Comparison of ENCODE assay signal across 8 cellular contexts in genomic region chr2:120680136-120680761, GRCh38. TPM values are rescaled to one million over a fixed set of nuclear protein-coding genes. Genes with fewer than 3 reads are reported as not detected.
DNase-seq lines count a peak whose midpoint lies in the region; ATAC-seq and TF ChIP-seq lines count a peak whose summit lies in the region.

No MANE protein-coding gene starts in this region.

- no peak overlapping the region for H3K4me2 ChIP-seq in OCI-LY1 (ENCODE audit: low read length)

- H3K4me1 ChIP-seq in OCI-LY1 (ENCODE audit: insufficient read depth, low read length, severe bottlenecking) (no peaks in the 10 kb centered on the region), esophagus muscularis mucosa (peaks cover 0 to 8% (median 2%) of the 10 kb centered on the region in 4 donors)

- no peak overlapping the region for H3K9ac ChIP-seq in OCI-LY1 (ENCODE audit: low read length)

- no peak for DNase-seq in AG04449 (ENCODE audit: low read depth, low spot score)
- peak in 64 of 76 experiments; percentile 0 to 72 (median 44) for DNase-seq in HUDEP-2 (lab: John Stamatoyannopoulos, UW; ENCODE audit: unreplicated experiment in 76 of 76)
- DNase-seq in activated T-cell treated with anti-CD3 and anti-CD28 coated beads for 1 hour (ENCODE audit: low read depth): peak; percentile 68
- peak; percentile 95 for DNase-seq in esophagus muscularis mucosa (ENCODE audit: extremely low spot score)
- peak; percentile 57 for DNase-seq in natural killer cell
- DNase-seq in stimulated activated CD8-positive, alpha-beta memory T cell treated with anti-CD3 and anti-CD28 coated beads, Interleukin-7, amount 100 ng/mL, for 48 hours (ENCODE audit: extremely low read depth in 1 of 2, low read depth in 1 of 2): peak; percentile 34 to 48

- intact Hi-C loops in esophagus muscularis mucosa (cut with DNase I) (loop anchor here (1.0 kb wide), 1 partner anchor 337 kb away; no protein-coding TSS in a partner anchor), natural killer cell (cut with micrococcal nuclease) (loop anchor here (2.0 to 10.0 kb wide), 2 partner anchors 975 to 1039 kb away; no protein-coding TSS in a partner anchor)

- WGBS in esophagus muscularis mucosa: 54% methylated on average over 5 of the region's 18 CpGs

- CTCF ChIA-PET in AG04449 (lab: Yijun Ruan, JAX): interaction anchor here (0.6 to 23.9 kb wide), 49 partner anchors 8 to 1163 kb away, joined by 3 to 767 read pairs (median 4); partner anchors contain the start of genes INHBB and RALB

- H3K9me3 Mint-ChIP-seq in natural killer cell: no peaks in the 10 kb centered on the region

- no peak overlapping the region for H2AFZ ChIP-seq in OCI-LY1 (ENCODE audit: low read length)

- peak; percentile 79 for TF ChIP-seq CTCF in AG04449 (IDR thresholded peaks at IDR 0.05; ENCODE audit: insufficient read depth, low read length, missing control alignments)
- peak; percentile 64 for TF ChIP-seq CTCF in OCI-LY1 (IDR thresholded peaks at IDR 0.05; ENCODE audit: low read length)
- peak; percentile 55 to 77 (median 59) for TF ChIP-seq CTCF in esophagus muscularis mucosa (IDR thresholded peaks at IDR 0.05)
- peak; percentile 18 for TF ChIP-seq CTCF in natural killer cell (IDR thresholded peaks at IDR 0.05)

- no peak for TF ChIP-seq POLR2A in esophagus muscularis mucosa (IDR thresholded peaks at IDR 0.05; ENCODE audit: low read depth)

- H3K9me3 ChIP-seq in OCI-LY1 (ENCODE audit: low read length) (no peaks in the 10 kb centered on the region), esophagus muscularis mucosa (no peaks in the 10 kb centered on the region)

- H3K4me1 Mint-ChIP-seq in natural killer cell: no peaks in the 10 kb centered on the region

- H3K4me3 Mint-ChIP-seq in natural killer cell: peak overlapping the region; percentile 26

- H3K27me3 ChIP-seq in OCI-LY1 (ENCODE audit: insufficient read depth, low read length) (0 out of 2 replicates have a peak, but pooled peaks cover 3% of the 10 kb centered on the region), esophagus muscularis mucosa (peaks cover 0 to 56% (median 0%) of the 10 kb centered on the region in 4 donors)

- H4K20me1 ChIP-seq in OCI-LY1 (ENCODE audit: insufficient read depth, low read length): no peaks in the 10 kb centered on the region

- no peaks in the 10 kb centered on the region for H3K36me3 ChIP-seq in OCI-LY1 (ENCODE audit: insufficient read depth, low read length)
- no peaks in the 10 kb centered on the region for H3K36me3 ChIP-seq in esophagus muscularis mucosa

- H3K4me3 ChIP-seq in AG04449 (ENCODE audit: low read depth, low read length) (no peak overlapping the region), OCI-LY1 (ENCODE audit: low read depth, low read length, poor library complexity, severe bottlenecking) (no peak overlapping the region), esophagus muscularis mucosa (no peak overlapping the region)

- peak overlapping the region in 1 of 2 donors; percentile 67 for H3K27ac Mint-ChIP-seq in natural killer cell

- H3K9me2 ChIP-seq in OCI-LY1 (ENCODE audit: low read depth, low read length): no peaks in the 10 kb centered on the region

- POLR2A ChIA-PET in AG04449 (lab: Yijun Ruan, JAX): interaction anchor here (1.0 kb wide), 1 partner anchor 395 kb away, joined by 4 read pairs; no protein-coding TSS in a partner anchor

- peaks cover 11 to 12% of the 10 kb centered on the region in 2 donors for H3K27me3 Mint-ChIP-seq in natural killer cell (ENCODE audit: low read depth in 2 of 2)

- no peak for TF ChIP-seq EP300 in esophagus muscularis mucosa (IDR thresholded peaks at IDR 0.05)

- no peaks in the 10 kb centered on the region for H3K36me3 Mint-ChIP-seq in natural killer cell

- H3K79me2 ChIP-seq in OCI-LY1 (ENCODE audit: insufficient read depth, low read length): no peaks in the 10 kb centered on the region

- H3F3A ChIP-seq in OCI-LY1 (ENCODE audit: insufficient read depth, low read length): no peaks in the 10 kb centered on the region

- ATAC-seq in GM18867 (IDR thresholded peaks at IDR 0.05; ENCODE audit: unreplicated experiment) (peak; percentile 68), natural killer cell (peak; percentile 67 to 84 (median 69))

- H3K27ac ChIP-seq in OCI-LY1 (ENCODE audit: low read depth, low read length, poor library complexity, severe bottlenecking): no peak overlapping the region
- H3K27ac ChIP-seq in esophagus muscularis mucosa (replicated peaks in 1 of 4): no peak overlapping the region

RNA-seq across cellular contexts. Expression of gene GLI2, which starts 55.4 kb away (rescaled TPM):
- total RNA-seq in esophagus muscularis mucosa: 10 to 100 TPM in 2 of 4 donors, 1 to 10 TPM in 2; 7.1 to 25.3 (median 11.8) TPM
- not detected for total RNA-seq in natural killer cell

Comparison
In these comparisons a context has a peak if more than half of its experiments do, and no peak if none do; other contexts are left out.
1. CTCF ChIP-seq: peak in every context shown above with its lines; median percentile 79 in AG04449; 64 in OCI-LY1; 59 in esophagus muscularis mucosa; 18 in natural killer cell.
2. RNA of gene GLI2, which starts 55.4 kb away (total RNA-seq): 7.1 to 25.3 TPM in esophagus muscularis mucosa; not detected in natural killer cell; every median in the first group is over 4 times any median in the second.